8 cellular contexts compared by ENCODE assay signal in the genomic region with DNA sequence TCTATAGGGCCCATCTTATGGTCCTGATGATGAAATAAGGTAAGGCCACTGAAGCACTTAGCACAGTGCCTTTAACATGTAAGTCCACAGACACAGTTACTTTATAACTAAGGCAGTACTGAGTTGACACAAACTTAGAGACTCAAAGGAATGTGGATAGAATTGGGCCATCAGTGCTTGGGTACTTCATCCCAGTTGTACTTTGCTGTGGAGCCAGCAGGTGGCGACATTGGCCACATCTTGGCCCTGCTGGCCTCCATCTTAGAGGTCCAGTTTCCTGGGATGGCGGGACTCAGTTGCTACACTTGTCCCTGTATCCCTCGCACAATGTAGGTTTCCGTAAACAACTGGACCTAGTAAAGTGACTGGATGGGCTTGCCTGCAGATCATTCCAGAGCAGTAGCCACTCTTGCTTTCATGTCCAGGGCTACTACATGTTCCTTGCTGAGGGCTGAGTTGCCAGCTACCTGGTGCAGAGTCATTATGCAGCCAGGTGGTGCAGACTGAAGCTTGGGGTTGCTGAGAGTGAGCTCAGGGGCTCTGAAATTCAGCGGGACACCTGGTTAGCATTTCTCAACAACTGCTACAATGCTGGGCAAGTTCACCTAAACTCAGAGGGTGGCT. TPM values are rescaled to one million over a fixed set of nuclear protein-coding genes. Genes with fewer than 3 reads are reported as not detected.
DNase-seq lines count a peak whose midpoint lies in the region; ATAC-seq, FAIRE-seq and TF ChIP-seq lines count a peak whose summit lies in the region.

No MANE protein-coding gene starts in this region.

- TF ChIP-seq CTCF in GM13977 (IDR thresholded peaks at IDR 0.05; ENCODE audit: extremely low read depth, insufficient read depth, missing control alignments) (peak; percentile 93), endothelial cell of umbilical vein (IDR thresholded peaks at IDR 0.05; ENCODE audit: extremely low read depth in 1 of 2, insufficient read depth in 1 of 2, low read depth in 1 of 2, low read length in 2 of 2) (peak; percentile 86 to 89)

- H4K20me1 ChIP-seq in endothelial cell of umbilical vein (replicated peaks; ENCODE audit: control insufficient read depth, extremely low read depth, insufficient read depth, low read length): no peaks in the 10 kb centered on the region

- H3K4me1 Mint-ChIP-seq in activated CD4-positive, alpha-beta memory T cell treated with anti-CD3 and anti-CD28 coated beads for 36 hours (ENCODE audit: low read depth): peaks cover 49% of the 10 kb centered on the region

- peak; percentile 45 for ATAC-seq in HG02970 (IDR thresholded peaks at IDR 0.05; ENCODE audit: low FRiP score, unreplicated experiment)

- no peak overlapping the region for H3K4me3 ChIP-seq in endothelial cell of umbilical vein (replicated peaks in 1 of 3; ENCODE audit: insufficient read depth in 1 of 3, low read depth in 1 of 3, low read length in 3 of 3)

- peaks cover 20% of the 10 kb centered on the region for H3K4me1 ChIP-seq in endothelial cell of umbilical vein (ENCODE audit: control insufficient read depth, extremely low read depth, insufficient read depth, low read length)

- no peaks in the 10 kb centered on the region for H3K9me3 Mint-ChIP-seq in activated CD4-positive, alpha-beta memory T cell treated with anti-CD3 and anti-CD28 coated beads for 36 hours

- H3K9me1 ChIP-seq in endothelial cell of umbilical vein (replicated peaks; ENCODE audit: control insufficient read depth, extremely low read depth, insufficient read depth, low read length): no peaks in the 10 kb centered on the region

- POLR2A ChIA-PET in activated CD4-positive, alpha-beta memory T cell treated with anti-CD3 and anti-CD28 coated beads for 36 hours (lab: Charles Lee): interaction anchor here (1.0 kb wide), 1 partner anchor 196 kb away, joined by 3 read pairs; a partner anchor contains a TSS
- POLR2A ChIA-PET in endothelial cell of umbilical vein (lab: Charles Lee): interaction anchor here (1.2 kb wide), 1 partner anchor 195 kb away, joined by 4 read pairs; a partner anchor contains a TSS

- peaks cover 49% of the 10 kb centered on the region for H3K36me3 Mint-ChIP-seq in activated CD4-positive, alpha-beta memory T cell treated with anti-CD3 and anti-CD28 coated beads for 36 hours

- CTCF ChIA-PET in activated CD4-positive, alpha-beta memory T cell treated with anti-CD3 and anti-CD28 coated beads for 36 hours (lab: Charles Lee): interaction anchor here (0.6 to 6.8 kb wide), 47 partner anchors 10 to 643 kb away, joined by 3 to 118 read pairs (median 4); a partner anchor contains a TSS
- CTCF ChIA-PET in endothelial cell of umbilical vein (lab: Charles Lee): interaction anchor here (0.6 to 4.5 kb wide), 56 partner anchors 11 to 650 kb away, joined by 3 to 166 read pairs (median 5); a partner anchor contains a TSS

- FAIRE-seq in A204.1 (lab: Jason Lieb, UNC): peak; percentile 58
- no peak for FAIRE-seq in endothelial cell of umbilical vein (lab: Jason Lieb, UNC)

- H3K36me3 ChIP-seq in endothelial cell of umbilical vein (ENCODE audit: control insufficient read depth in 2 of 2, extremely low read depth in 1 of 2, insufficient read depth in 2 of 2, low read length in 2 of 2): peaks cover 8 to 9% of the 10 kb centered on the region in 2 experiments

- H3K4me2 ChIP-seq in endothelial cell of umbilical vein (ENCODE audit: insufficient read depth, low read length): peak overlapping the region; percentile 2

- H3K9me3 ChIP-seq in endothelial cell of umbilical vein (replicated peaks; ENCODE audit: control insufficient read depth, insufficient read depth, low read length): no peaks in the 10 kb centered on the region

- H3K27ac Mint-ChIP-seq in activated CD4-positive, alpha-beta memory T cell treated with anti-CD3 and anti-CD28 coated beads for 36 hours: no peak overlapping the region

- no peak overlapping the region for H3K9ac ChIP-seq in endothelial cell of umbilical vein (replicated peaks; ENCODE audit: extremely low read depth, insufficient read depth, low read length)

- no peak for TF ChIP-seq POLR2A in endothelial cell of umbilical vein (IDR thresholded peaks at IDR 0.05; ENCODE audit: low read depth, low read length)

- no peaks in the 10 kb centered on the region for H3K27me3 ChIP-seq in endothelial cell of umbilical vein (ENCODE audit: control insufficient read depth in 2 of 2, insufficient read depth in 2 of 2, low read length in 2 of 2)

- peak overlapping the region; percentile 85 for H3K27ac ChIP-seq in endothelial cell of umbilical vein (ENCODE audit: insufficient read depth, low read depth, low read length)

- in situ Hi-C loops in GM13977 (cut with MboI; ENCODE audit: low pct_unique_long_range_greater_than_20kb, low sequenced_read_pairs, unreplicated experiment): loop anchor here (10.0 to 25.0 kb wide), 3 partner anchors 224 to 649 kb away; no protein-coding TSS in a partner anchor

- H2AFZ ChIP-seq in endothelial cell of umbilical vein (ENCODE audit: low read depth, low read length): no peak overlapping the region

- dilution Hi-C loops in endothelial cell of umbilical vein (cut with MboI; ENCODE audit: extremely low pct_ligation_motif_present, low sequenced_read_pairs): no loop called here

- no peaks in the 10 kb centered on the region for H3K27me3 Mint-ChIP-seq in activated CD4-positive, alpha-beta memory T cell treated with anti-CD3 and anti-CD28 coated beads for 36 hours

- intact Hi-C loops in activated CD4-positive, alpha-beta memory T cell treated with anti-CD3 and anti-CD28 coated beads for 36 hours (cut with micrococcal nuclease): loop anchor here (1.0 to 5.0 kb wide), 8 partner anchors 104 to 639 kb away; a partner anchor contains a TSS
- intact Hi-C loops in endothelial cell of umbilical vein (cut with micrococcal nuclease): loop anchor here (1.0 to 5.0 kb wide), 11 partner anchors 196 to 639 kb away; a partner anchor contains a TSS

- TSS peak; percentile 14 for BruUV-seq in endothelial cell of umbilical vein (replicated peaks; lab: Mats Ljungman, UMichigan)

- peak; percentile 52 for DNase-seq in GM13977 (ENCODE audit: low spot score)
- DNase-seq in NCI-H226: peak; percentile 44
- peak; percentile 79 for DNase-seq in activated CD4-positive, alpha-beta memory T cell treated with anti-CD3 and anti-CD28 coated beads for 36 hours
- peak; percentile 81 for DNase-seq in endothelial cell of umbilical vein (ENCODE audit: low read depth, low spot score)
- peak; percentile 34 for DNase-seq in middle frontal gyrus (ENCODE audit: extremely low spot score, low spot score)
- DNase-seq in stimulated activated CD8-positive, alpha-beta memory T cell treated with anti-CD3 and anti-CD28 coated beads, Interleukin-7, amount 100 ng/mL, for 1 hour (ENCODE audit: low read depth in 2 of 2): peak; percentile 16 to 43

- peaks cover 24% of the 10 kb centered on the region for H3K79me2 ChIP-seq in endothelial cell of umbilical vein (ENCODE audit: control insufficient read depth, insufficient read depth, low read length)

- no peak overlapping the region for H3K4me3 Mint-ChIP-seq in activated CD4-positive, alpha-beta memory T cell treated with anti-CD3 and anti-CD28 coated beads for 36 hours

TF ChIP-seq in endothelial cell of umbilical vein, 7 proteins besides CTCF, POLR2A, EP300 and RAD21:
- TF ChIP-seq EZH2 (IDR thresholded peaks at IDR 0.05; ENCODE audit: borderline replicate concordance, low read depth, low read length, severe bottlenecking) (no peak), POLR2AphosphoS5 (IDR thresholded peaks at IDR 0.05; ENCODE audit: insufficient read depth, low read depth, low read length) (no peak), JUN (IDR thresholded peaks at IDR 0.05; ENCODE audit: borderline replicate concordance, insufficient read depth, insufficient read length, low read depth) (no peak)
- TF ChIP-seq, protein P1, sequence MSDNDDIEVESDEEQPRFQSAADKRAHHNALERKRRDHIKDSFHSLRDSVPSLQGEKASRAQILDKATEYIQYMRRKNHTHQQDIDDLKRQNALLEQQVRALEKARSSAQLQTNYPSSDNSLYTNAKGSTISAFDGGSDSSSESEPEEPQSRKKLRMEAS (IDR thresholded peaks at IDR 0.05; ENCODE audit: insufficient read depth, insufficient read length): no peak

RNA-seq across cellular contexts. Expression of a gene that starts 10.6 kb away (rescaled TPM):
- total RNA-seq in activated CD4-positive, alpha-beta memory T cell treated with anti-CD3 and anti-CD28 coated beads for 36 hours: 10 to 100 TPM; 55.6 to 62.3 TPM
- 51.2 and 55.1 TPM in 2 replicates for total RNA-seq in endothelial cell of umbilical vein
- 5.7 and 11.3 TPM in 2 replicates for polyA plus RNA-seq in endothelial cell of umbilical vein
- polyA plus RNA-seq in endothelial cell of umbilical vein (2011; cell fraction: cytosol; rRNA removed): 10.5 and 11.8 TPM in 2 replicates
- 20.9 and 28.0 TPM in 2 replicates for polyA plus RNA-seq in endothelial cell of umbilical vein (2011; cell fraction: nucleus; rRNA removed)
- 27.6 and 39.9 TPM in 2 replicates for polyA plus RNA-seq in endothelial cell of umbilical vein (2012)
- polyA minus RNA-seq in endothelial cell of umbilical vein: 31.6 and 36.1 TPM in 2 replicates
- polyA minus RNA-seq in endothelial cell of umbilical vein (2011; cell fraction: cytosol; rRNA and poly(A)+ RNA removed): 38.3 TPM
- polyA minus RNA-seq in endothelial cell of umbilical vein (2011; cell fraction: nucleus; rRNA and poly(A)+ RNA removed): 42.1 and 53.3 TPM in 2 replicates

Comparison
In these comparisons a context has a peak if more than half of its experiments do, and no peak if none do; other contexts are left out.
1. DNase-seq: peak in every context shown above with its lines; median percentile 81 in endothelial cell of umbilical vein; 79 in activated CD4-positive, alpha-beta memory T cell treated with anti-CD3 and anti-CD28 coated beads for 36 hours; 52 in GM13977; 44 in NCI-H226; 34 in middle frontal gyrus; 30 in stimulated activated CD8-positive, alpha-beta memory T cell treated with anti-CD3 and anti-CD28 coated beads, Interleukin-7, amount 100 ng/mL, for 1 hour.